In the genomic region with DNA sequence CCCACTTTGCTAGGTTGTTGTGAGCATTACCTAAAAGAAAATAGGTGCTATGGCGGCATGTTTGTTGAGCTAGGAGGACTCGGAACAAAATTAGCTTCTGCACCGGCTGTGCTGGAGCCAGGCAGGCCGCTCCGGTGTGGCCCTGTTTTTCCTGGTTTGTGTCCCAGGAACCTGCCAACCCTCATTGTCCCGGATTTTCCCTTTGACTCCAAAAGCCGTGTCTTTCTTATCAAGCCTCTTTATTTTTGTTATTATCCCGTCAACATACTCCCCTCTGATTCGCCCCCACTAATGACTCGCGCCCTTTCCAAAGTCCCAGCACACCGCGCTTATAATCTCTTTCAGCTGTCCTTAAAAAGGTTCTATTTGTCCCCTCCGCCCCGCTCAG, we compare ENCODE assay signal across 8 cellular contexts.
DNase-seq lines count a peak whose midpoint lies in the region; ATAC-seq and TF ChIP-seq lines count a peak whose summit lies in the region.

No MANE protein-coding gene starts in this region.

- H3K4me1 ChIP-seq in CD4-positive, CD25-positive, alpha-beta regulatory T cell (ENCODE audit: control insufficient read depth, insufficient read depth, low read length, poor library complexity, severe bottlenecking), result peaks cover 8% of the 10 kb centered on the region
- peaks cover 7% of the 10 kb centered on the region for H3K4me1 ChIP-seq in fibroblast of lung (ENCODE audit: control insufficient read depth, extremely low read depth, insufficient read depth, low read length)
- H3K4me1 ChIP-seq in trophoblast cell (ENCODE audit: control insufficient read depth in 1 of 2, insufficient read depth in 2 of 2, low read length in 2 of 2), result peaks cover 2 to 9% of the 10 kb centered on the region in 2 experiments

- H2BK5ac ChIP-seq in trophoblast cell (ENCODE audit: low read depth, low read length, poor library complexity), result no peak overlapping the region

- H3K36me3 ChIP-seq in CD4-positive, CD25-positive, alpha-beta regulatory T cell (ENCODE audit: control insufficient read depth, insufficient read depth, low read length), result no peaks in the 10 kb centered on the region
- H3K36me3 ChIP-seq in SK-N-MC (ENCODE audit: insufficient read depth, low read length) (no peaks in the 10 kb centered on the region), fibroblast of lung (ENCODE audit: control insufficient read depth, insufficient read depth, low read length) (no peaks in the 10 kb centered on the region), trophoblast cell (ENCODE audit: control insufficient read depth in 1 of 2, insufficient read depth in 2 of 2, low read length in 2 of 2) (no peaks in the 10 kb centered on the region)

- H3K9ac ChIP-seq in SK-N-MC (ENCODE audit: insufficient read length) (peak overlapping the region; percentile 47), fibroblast of lung (ENCODE audit: insufficient read depth, low read length) (peak overlapping the region; percentile 54), trophoblast cell (ENCODE audit: low read length) (no peak overlapping the region)

- H3K27me3 ChIP-seq in CD4-positive, CD25-positive, alpha-beta regulatory T cell (ENCODE audit: control insufficient read depth, insufficient read depth, low read length), result no peaks in the 10 kb centered on the region
- no peaks in the 10 kb centered on the region for H3K27me3 ChIP-seq in fibroblast of lung (ENCODE audit: control insufficient read depth, insufficient read depth, low read length)
- no peaks in the 10 kb centered on the region for H3K27me3 ChIP-seq in trophoblast cell (ENCODE audit: insufficient read depth, low read length)

- no peaks in the 10 kb centered on the region for H3K9me3 Mint-ChIP-seq in CD4-positive, CD25-positive, alpha-beta regulatory T cell

- H3K79me2 ChIP-seq in fibroblast of lung (ENCODE audit: control insufficient read depth, insufficient read depth, low read length), result no peaks in the 10 kb centered on the region
- H3K79me2 ChIP-seq in trophoblast cell (ENCODE audit: control insufficient read depth, insufficient read depth, low read length, poor library complexity), result peaks cover 3% of the 10 kb centered on the region

- H4K91ac ChIP-seq in trophoblast cell (ENCODE audit: low read depth, low read length), result peak overlapping the region; percentile 77

- DNase-seq in CD4-positive, CD25-positive, alpha-beta regulatory T cell, result no peak
- DNase-seq in SK-N-MC (ENCODE audit: low read depth, low spot score) (no peak), fibroblast of lung (ENCODE audit: low read depth in 2 of 2) (no peak), trophoblast cell (no peak), DMS114 treated with DMSO at 0.1 percent for 48 hours (lab: John Stamatoyannopoulos, UW; ENCODE audit: unreplicated experiment) (no peak), cerebellar nuclear complex (lab: John Stamatoyannopoulos, UW) (no peak), NCI-H2029 (lab: John Stamatoyannopoulos, UW) (no peak), COR-L47 (lab: John Stamatoyannopoulos, UW) (no peak)

- no peak overlapping the region for H3K14ac ChIP-seq in trophoblast cell (ENCODE audit: low read length)

- no peak overlapping the region for H3K27ac Mint-ChIP-seq in CD4-positive, CD25-positive, alpha-beta regulatory T cell

- H2AFZ ChIP-seq in fibroblast of lung (ENCODE audit: low read length), result no peak overlapping the region
- H2AFZ ChIP-seq in trophoblast cell (ENCODE audit: insufficient read depth, low read length, poor library complexity), result peak overlapping the region; percentile 77

- H3K4me2 ChIP-seq in fibroblast of lung (ENCODE audit: extremely low read depth, insufficient read depth, low read length), result no peak overlapping the region
- peak overlapping the region; percentile 81 for H3K4me2 ChIP-seq in trophoblast cell (ENCODE audit: low read length)

- no peak overlapping the region for H3K27ac ChIP-seq in CD4-positive, CD25-positive, alpha-beta regulatory T cell (ENCODE audit: insufficient read depth, low read length, poor library complexity, severe bottlenecking)
- peak overlapping the region; percentile 42; the same call in 1 of the 2 replicates for H3K27ac ChIP-seq in SK-N-MC
- peak overlapping the region; percentile 45 for H3K27ac ChIP-seq in fibroblast of lung (ENCODE audit: insufficient read depth, low read length)
- no peak overlapping the region for H3K27ac ChIP-seq in trophoblast cell (ENCODE audit: low read depth, low read length)

- H3K79me1 ChIP-seq in trophoblast cell (ENCODE audit: low read length), result peaks cover 4% of the 10 kb centered on the region

- no peak overlapping the region for H3K4me3 ChIP-seq in CD4-positive, CD25-positive, alpha-beta regulatory T cell (ENCODE audit: low read depth, low read length)
- peak overlapping the region; percentile 75 for H3K4me3 ChIP-seq in SK-N-MC
- peak overlapping the region in 1 of 4 experiments; percentile 44 for H3K4me3 ChIP-seq in fibroblast of lung (replicated peaks in 1 of 4; ENCODE audit: control extremely low read depth in 1 of 4, insufficient read depth in 1 of 4, low read depth in 3 of 4, low read length in 4 of 4)
- peak overlapping the region; percentile 72 for H3K4me3 ChIP-seq in trophoblast cell (ENCODE audit: low read depth, low read length)

- no peak overlapping the region for H4K12ac ChIP-seq in trophoblast cell (ENCODE audit: low read depth, low read length)

- no peak overlapping the region for H2AK5ac ChIP-seq in trophoblast cell (ENCODE audit: low read length)

- peaks cover 0 to 13% (median 0%) of the 10 kb centered on the region in 4 donors for H3K4me1 Mint-ChIP-seq in CD4-positive, CD25-positive, alpha-beta regulatory T cell

- no peak for TF ChIP-seq CTCF in fibroblast of lung (conservative IDR thresholded peaks at IDR 0.05 in 1 of 2, IDR thresholded peaks at IDR 0.05 in 1 of 2; ENCODE audit: low read depth in 1 of 2, low read length in 2 of 2)

- no peak overlapping the region for H3K4ac ChIP-seq in trophoblast cell (ENCODE audit: low read depth, low read length)

- no peak overlapping the region for H3K18ac ChIP-seq in trophoblast cell (ENCODE audit: low read length)

- ATAC-seq in CD4-positive, CD25-positive, alpha-beta regulatory T cell (ENCODE audit: low read depth in 2 of 2), result no peak

- WGBS in trophoblast cell (ENCODE audit: extremely low coverage, insufficient coverage, insufficient read length), result no CpG with 5 or more reads among the region's 15 CpGs

- no peak overlapping the region for H3K23ac ChIP-seq in trophoblast cell (ENCODE audit: low read length)

- no peaks in the 10 kb centered on the region for H3K36me3 Mint-ChIP-seq in CD4-positive, CD25-positive, alpha-beta regulatory T cell

- H3K27me3 Mint-ChIP-seq in CD4-positive, CD25-positive, alpha-beta regulatory T cell, result peaks cover 20% of the 10 kb centered on the region

- peak overlapping the region; percentile 56 for H2BK12ac ChIP-seq in trophoblast cell (ENCODE audit: low read length)

- H3K9me3 ChIP-seq in CD4-positive, CD25-positive, alpha-beta regulatory T cell (ENCODE audit: control insufficient read depth in 2 of 2, low read length in 2 of 2), result no peaks in the 10 kb centered on the region
- H3K9me3 ChIP-seq in SK-N-MC (ENCODE audit: low read depth, low read length) (no peaks in the 10 kb centered on the region), fibroblast of lung (ENCODE audit: control insufficient read depth, insufficient read depth, low read depth, low read length) (no peaks in the 10 kb centered on the region), trophoblast cell (ENCODE audit: insufficient read depth, low read depth, low read length) (no peaks in the 10 kb centered on the region)

- no peaks in the 10 kb centered on the region for H4K20me1 ChIP-seq in fibroblast of lung (ENCODE audit: control insufficient read depth, extremely low read depth, insufficient read depth, low read length)

- H2BK120ac ChIP-seq in trophoblast cell (ENCODE audit: insufficient read depth, low read length, poor library complexity), result peak overlapping the region; percentile 64

- peak overlapping the region; percentile 90 for H4K8ac ChIP-seq in trophoblast cell (ENCODE audit: low read depth, low read length)

- H3K4me3 Mint-ChIP-seq in CD4-positive, CD25-positive, alpha-beta regulatory T cell, result peak overlapping the region in 3 of 4 donors; percentile 23 to 87 (median 62)

Comparison
In these comparisons a context has a peak if more than half of its experiments do, and no peak if none do; other contexts are left out.
1. H3K27ac ChIP-seq: peak in SK-N-MC (single experiment) and fibroblast of lung (single experiment); none in CD4-positive, CD25-positive, alpha-beta regulatory T cell (single experiment) and trophoblast cell (single experiment).